19 cellular contexts compared by ENCODE assay signal in genomic region chr2:168584934-168585333, GRCh38.
DNase-seq lines count a peak whose midpoint lies in the region; ATAC-seq and TF ChIP-seq lines count a peak whose summit lies in the region.
"Had no signal": no experiment of that assay in that cellular context is flagged by ENCODE, and none has a peak within 500 bp of the region (broad histone marks: within the 10 kb centered on the region; RNA-seq: fewer than 3 reads in every experiment).

No MANE protein-coding gene starts in this region.

- H3K36me3 Mint-ChIP-seq in T-helper 17 cell (ENCODE audit: low read depth), result no peaks in the 10 kb centered on the region

- DNase-seq in T-helper 17 cell (no peak), osteoblast (ENCODE audit: insufficient read length, low spot score, missing footprints) (no peak), NCI-H2107 treated with DMSO at 0.1 percent for 48 hours (lab: John Stamatoyannopoulos, UW; ENCODE audit: unreplicated experiment) (no peak), retina (no peak), Peyer's patch (no peak)
- DNase-seq: activated CD8-positive, alpha-beta memory T cell treated with anti-CD3 and anti-CD28 coated beads for 24 hours; colonic mucosa; NCI-H1417 treated with DMSO at 0.1 percent for 48 hours; PC-9 had no signal

- peak overlapping the region; percentile 79 for H3K27ac ChIP-seq in osteoblast (ENCODE audit: low read depth, low read length)
- no peak overlapping the region for H3K27ac ChIP-seq in Peyer's patch
- H3K27ac ChIP-seq: ascending aorta, C4-2B, colonic mucosa, PC-9, thoracic aorta had no signal

- H3K27ac Mint-ChIP-seq in T-helper 17 cell, result peak overlapping the region; percentile 59
- H3K27ac Mint-ChIP-seq: activated T-helper 2 cell treated with anti-CD3 and anti-CD28 coated beads, Interferon-gamma antibody, Interleukin-2, Interleukin-4, amounts not matched to agents 10 μg/mL and 5 μg/mL and 100 μg/mL, durations not matched to agents 14 hours and 24 hours and 36 hours had no signal

- H2AFZ ChIP-seq in osteoblast (ENCODE audit: low read length), result no peak overlapping the region
- H2AFZ ChIP-seq: PC-9 had no signal

- H3K4me3 Mint-ChIP-seq in T-helper 17 cell, result no peak overlapping the region
- H3K4me3 Mint-ChIP-seq: neural crest cell had no signal

- H3K9me3 ChIP-seq in T-helper 17 cell (ENCODE audit: control insufficient read depth, low read length, poor library complexity, severe bottlenecking) (no peaks in the 10 kb centered on the region), osteoblast (ENCODE audit: low read depth, low read length) (no peaks in the 10 kb centered on the region), Peyer's patch (no peaks in the 10 kb centered on the region)
- H3K9me3 ChIP-seq: ascending aorta, colonic mucosa, gastroesophageal sphincter, thoracic aorta had no signal

- ATAC-seq in GM18867 (IDR thresholded peaks at IDR 0.05; ENCODE audit: unreplicated experiment) (peak; percentile 34), HG02678 (IDR thresholded peaks at IDR 0.05; ENCODE audit: unreplicated experiment) (peak; percentile 47), T-helper 17 cell (no peak)
- ATAC-seq: gastroesophageal sphincter, K562 had no signal

- peaks cover 23% of the 10 kb centered on the region for H3K4me1 Mint-ChIP-seq in T-helper 17 cell

- H4K20me1 ChIP-seq in osteoblast (ENCODE audit: insufficient read depth, low read length), result no peaks in the 10 kb centered on the region

- H3K4me3 ChIP-seq in osteoblast (ENCODE audit: insufficient read depth, low read length) (no peak overlapping the region), Peyer's patch (no peak overlapping the region)
- H3K4me3 ChIP-seq: ascending aorta, colonic mucosa, gastroesophageal sphincter, K562, lung, PC-9, thoracic aorta had no signal

- TF ChIP-seq POLR2A in Peyer's patch (IDR thresholded peaks at IDR 0.05), result no peak

- H3K79me2 ChIP-seq in osteoblast (ENCODE audit: insufficient read depth, low read length), result peaks cover 10% of the 10 kb centered on the region

- peaks cover 26% of the 10 kb centered on the region for H3K4me1 ChIP-seq in osteoblast (ENCODE audit: insufficient read depth, low read length)
- peaks cover 0 to 5% (median 0%) of the 10 kb centered on the region in 4 donors for H3K4me1 ChIP-seq in Peyer's patch
- H3K4me1 ChIP-seq: ascending aorta had no signal

- no peak for TF ChIP-seq CTCF in osteoblast (IDR thresholded peaks at IDR 0.05; ENCODE audit: extremely low read depth, low read depth, low read length)
- TF ChIP-seq CTCF in Peyer's patch (IDR thresholded peaks at IDR 0.05), result no peak

- H3K36me3 ChIP-seq in osteoblast (ENCODE audit: insufficient read depth, low read length) (no peaks in the 10 kb centered on the region), Peyer's patch (no peaks in the 10 kb centered on the region)
- H3K36me3 ChIP-seq: ascending aorta, colonic mucosa, gastroesophageal sphincter, thoracic aorta had no signal

- no peaks in the 10 kb centered on the region for H3K27me3 ChIP-seq in osteoblast (ENCODE audit: insufficient read depth, low read length)
- no peaks in the 10 kb centered on the region for H3K27me3 ChIP-seq in Peyer's patch
- H3K27me3 ChIP-seq: ascending aorta, colonic mucosa, gastroesophageal sphincter had no signal

- peak overlapping the region; percentile 60 for H3K4me2 ChIP-seq in osteoblast (ENCODE audit: insufficient read depth, low read length)
- H3K4me2 ChIP-seq: PC-9 had no signal

- H3K27me3 Mint-ChIP-seq in T-helper 17 cell, result no peaks in the 10 kb centered on the region
